Comparison of ENCODE assay signal across 9 cellular contexts in the genomic region with DNA sequence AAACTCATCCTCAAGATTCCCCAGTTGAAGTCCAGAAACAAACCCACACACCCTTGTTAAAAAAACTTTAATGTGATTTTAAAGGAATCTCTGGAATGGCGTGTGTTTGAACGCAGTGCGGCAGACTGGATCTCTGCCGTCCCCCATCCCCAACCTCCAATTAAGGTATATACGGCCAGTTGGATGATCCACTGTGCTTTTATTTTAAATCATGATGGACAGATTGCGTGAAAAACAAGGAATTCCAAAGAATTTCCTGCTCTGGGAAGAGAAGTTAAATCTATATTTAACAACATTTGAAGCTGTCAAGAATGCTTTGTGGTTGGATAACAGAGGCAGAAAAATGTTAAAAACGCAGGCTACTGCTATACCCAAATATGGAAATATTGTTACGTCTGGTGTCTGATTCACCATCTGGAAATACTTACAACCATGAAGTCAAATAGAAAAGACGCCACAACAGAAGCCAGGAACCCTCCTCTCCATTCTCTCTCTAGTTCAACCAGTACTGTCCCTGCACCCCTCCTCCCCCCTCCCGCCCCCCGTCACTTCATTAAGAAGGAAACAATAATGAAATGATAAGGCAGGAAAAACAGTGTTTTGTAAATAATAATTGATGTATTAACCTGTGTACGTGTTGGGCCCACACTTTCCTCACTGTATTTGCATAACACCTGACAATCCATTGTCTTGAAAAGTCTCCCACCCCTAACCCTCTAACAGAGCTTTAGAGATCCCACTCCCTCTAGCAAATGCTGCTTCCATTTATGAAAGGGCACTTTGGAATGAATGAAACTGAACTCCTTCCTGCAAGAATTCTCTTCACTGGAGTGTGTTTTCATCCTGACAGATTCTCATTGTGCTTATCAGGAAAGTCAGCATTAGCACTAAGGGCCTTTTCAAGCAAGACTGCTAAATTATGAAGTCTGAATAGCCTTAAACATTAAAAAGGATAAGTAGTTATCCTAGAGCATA. TPM values are rescaled to one million over a fixed set of nuclear protein-coding genes. Genes with fewer than 3 reads are reported as not detected.
A peak's percentile ranks its signal among the peaks of the same experiment; 100 is the strongest.
DNase-seq lines count a peak whose midpoint lies in the region; ATAC-seq and FAIRE-seq lines count a peak whose summit lies in the region.
"Had no signal": no experiment of that assay in that cellular context is flagged by ENCODE, and none has a peak within 500 bp of the region (broad histone marks: within the 10 kb centered on the region; RNA-seq: fewer than 3 reads in every experiment).

No MANE protein-coding gene starts in this region.

- peak overlapping the region in 1 of 2 donors; percentile 93 for H3K27ac ChIP-seq in small intestine (ENCODE audit: low read depth in 1 of 2, low read length in 1 of 2)

- peaks cover 26% of the 10 kb centered on the region for H3K4me1 Mint-ChIP-seq in stimulated activated effector memory CD8-positive, alpha-beta T cell treated with anti-CD3 and anti-CD28 coated beads, Interleukin-12 subunit alpha, Interleukin-12 subunit beta, amount 100 ng/mL, for 72 hours

- peaks cover 13% of the 10 kb centered on the region for H3K36me3 ChIP-seq in iPS-15b (ENCODE audit: control insufficient read depth, insufficient read depth, low read length)
- no peaks in the 10 kb centered on the region for H3K36me3 ChIP-seq in small intestine (ENCODE audit: control insufficient read depth in 2 of 2, insufficient read depth in 2 of 2, low read length in 2 of 2)

- H3K27me3 ChIP-seq in iPS-15b (ENCODE audit: control insufficient read depth, insufficient read depth, low read length): peaks cover 38% of the 10 kb centered on the region
- H3K27me3 ChIP-seq in small intestine (ENCODE audit: control insufficient read depth in 2 of 2, insufficient read depth in 2 of 2, low read length in 2 of 2): peaks cover 0 to 10% of the 10 kb centered on the region in 2 donors

- no peaks in the 10 kb centered on the region for H3K9me3 Mint-ChIP-seq in stimulated activated effector memory CD8-positive, alpha-beta T cell treated with anti-CD3 and anti-CD28 coated beads, Interleukin-12 subunit alpha, Interleukin-12 subunit beta, amount 100 ng/mL, for 72 hours

- H3K9ac ChIP-seq in iPS-15b (ENCODE audit: low read depth, low read length): no peak overlapping the region

- H3K27ac Mint-ChIP-seq in stimulated activated effector memory CD8-positive, alpha-beta T cell treated with anti-CD3 and anti-CD28 coated beads, Interleukin-12 subunit alpha, Interleukin-12 subunit beta, amount 100 ng/mL, for 72 hours: no peak overlapping the region

- 39 to 54% (median 43%) methylated on average over 12 of the region's 12 CpGs for WGBS in small intestine, 3 donors

- H3K4me1 ChIP-seq in iPS-15b (ENCODE audit: control insufficient read depth, insufficient read depth, low read length) (peaks cover 27% of the 10 kb centered on the region), small intestine (ENCODE audit: control insufficient read depth in 2 of 2, insufficient read depth in 1 of 2, low read depth in 1 of 2, low read length in 1 of 2) (no peaks in the 10 kb centered on the region)

- peak overlapping the region; percentile 90 for H3K4me3 ChIP-seq in iPS-15b (ENCODE audit: low read depth, low read length)
- no peak overlapping the region for H3K4me3 ChIP-seq in small intestine (ENCODE audit: low read depth in 1 of 2, low read length in 2 of 2)

- no peak for FAIRE-seq in small intestine (lab: Jason Lieb, UNC)
- FAIRE-seq: bronchial epithelial cell had no signal

- DNase-seq in H4 (ENCODE audit: low spot score) (peak; percentile 86), amniotic epithelial cell (ENCODE audit: low read depth) (peak; percentile 98), small intestine (no peak), NCI-H1436 (lab: John Stamatoyannopoulos, UW) (no peak), iPS-NIHi11 (ENCODE audit: low spot score) (no peak)
- no peak for DNase-seq in stimulated activated effector memory CD8-positive, alpha-beta T cell treated with anti-CD3 and anti-CD28 coated beads, Interleukin-12 subunit alpha, Interleukin-12 subunit beta, amount 100 ng/mL, for 72 hours (ENCODE audit: low spot score in 2 of 2)

- H3K36me3 Mint-ChIP-seq in stimulated activated effector memory CD8-positive, alpha-beta T cell treated with anti-CD3 and anti-CD28 coated beads, Interleukin-12 subunit alpha, Interleukin-12 subunit beta, amount 100 ng/mL, for 72 hours: peaks cover 5% of the 10 kb centered on the region

- no peaks in the 10 kb centered on the region for H3K9me3 ChIP-seq in iPS-15b (ENCODE audit: control insufficient read depth, insufficient read depth, low read length)
- H3K9me3 ChIP-seq in small intestine (ENCODE audit: control insufficient read depth, low read depth): no peaks in the 10 kb centered on the region

- no peak for ATAC-seq in stimulated activated effector memory CD8-positive, alpha-beta T cell treated with anti-CD3 and anti-CD28 coated beads, Interleukin-12 subunit alpha, Interleukin-12 subunit beta, amount 100 ng/mL, for 72 hours
- no peak for ATAC-seq in HG02970 (IDR thresholded peaks at IDR 0.05; ENCODE audit: low FRiP score, unreplicated experiment)

- peak overlapping the region; percentile 50 for H3K4me3 Mint-ChIP-seq in stimulated activated effector memory CD8-positive, alpha-beta T cell treated with anti-CD3 and anti-CD28 coated beads, Interleukin-12 subunit alpha, Interleukin-12 subunit beta, amount 100 ng/mL, for 72 hours

RNA-seq across cellular contexts. Expression of a gene that starts 2.0 kb away (rescaled TPM):
- total RNA-seq in H4 (2014; rRNA removed; shearing (Covaris generic)): 6.7 and 10.4 TPM in 2 replicates
- 10 to 100 TPM in 1 of 3 donors, 1 to 10 TPM in 2; 2.5 to 88.0 (median 3.5) TPM for polyA plus RNA-seq in small intestine

Comparison
In these comparisons a context has a peak if more than half of its experiments do, and no peak if none do; other contexts are left out.
1. DNase-seq: peak in H4 (single experiment) and amniotic epithelial cell (single experiment); none in stimulated activated effector memory CD8-positive, alpha-beta T cell treated with anti-CD3 and anti-CD28 coated beads, Interleukin-12 subunit alpha, Interleukin-12 subunit beta, amount 100 ng/mL, for 72 hours (0 of 2), small intestine (single experiment), NCI-H1436 (single experiment) and iPS-NIHi11 (single experiment).